1 cellular context compared by ENCODE assay signal in genomic region chr9:23829580-23830458, GRCh38.
TF ChIP-seq lines count a peak whose summit lies in the region.

No MANE protein-coding gene starts in this region.

TF ChIP-seq in HepG2, 621 proteins besides CTCF, POLR2A, EP300 and RAD21 (continued from another document):
- TF ChIP-seq REST (IDR thresholded peaks at IDR 0.05; ENCODE audit: borderline replicate concordance in 1 of 2, low read depth in 1 of 2, low read length in 2 of 2) (peak; percentile 65 to 95), SNRNP70 (IDR thresholded peaks at IDR 0.05; ENCODE audit: low read depth, low read length) (no peak), GLI4 (CRISPR knock-in tag; IDR thresholded peaks at IDR 0.05; ENCODE audit: borderline replicate concordance) (no peak), ZBTB7A (CRISPR knock-in tag; IDR thresholded peaks at IDR 0.05) (no peak)
TF ChIP-seq in HepG2: peak in this region for 3.
